In the genomic region with DNA sequence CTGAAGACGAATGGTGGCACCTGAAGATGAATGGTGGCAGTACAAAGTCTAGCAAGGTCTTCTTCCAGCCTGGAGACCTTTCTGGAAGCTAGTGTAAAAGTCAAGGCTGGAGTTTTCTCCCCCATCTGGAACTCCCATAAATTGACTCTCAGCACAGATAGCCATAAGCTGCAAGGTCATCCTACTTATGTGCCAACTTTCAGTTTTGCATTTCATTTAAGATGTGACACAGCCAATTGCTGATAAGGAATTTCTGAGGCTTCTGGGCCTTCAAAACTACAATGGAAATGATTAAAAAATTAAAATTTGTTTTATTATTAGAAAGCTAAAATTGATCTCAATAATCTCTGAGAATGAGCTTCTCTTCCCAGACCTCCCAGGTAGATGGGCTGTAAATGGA, we compare ENCODE assay signal across 16 cellular contexts. TPM values are rescaled to one million over a fixed set of nuclear protein-coding genes. Genes with fewer than 3 reads are reported as not detected.
DNase-seq lines count a peak whose midpoint lies in the region; TF ChIP-seq lines count a peak whose summit lies in the region.
"Had no signal": no experiment of that assay in that cellular context is flagged by ENCODE, and none has a peak within 500 bp of the region (broad histone marks: within the 10 kb centered on the region; RNA-seq: fewer than 3 reads in every experiment).

No MANE protein-coding gene starts in this region.

- no peaks in the 10 kb centered on the region for H3K27me3 ChIP-seq in fibroblast of lung (ENCODE audit: control insufficient read depth, insufficient read depth, low read length)

- no peaks in the 10 kb centered on the region for H3K9me3 ChIP-seq in fibroblast of lung (ENCODE audit: control insufficient read depth, insufficient read depth, low read depth, low read length)

- peak overlapping the region; percentile 29 for H3K27ac Mint-ChIP-seq in HFFc6
- H3K27ac Mint-ChIP-seq in nephron progenitor cell: no peak overlapping the region
- H3K27ac Mint-ChIP-seq: CD14-positive monocyte; CD8-positive, alpha-beta T cell; H9 had no signal

- H3K9me3 Mint-ChIP-seq in HFFc6 (no peaks in the 10 kb centered on the region), nephron progenitor cell (peaks cover 8% of the 10 kb centered on the region)
- H3K9me3 Mint-ChIP-seq: H9 had no signal

- TF ChIP-seq CTCF in HFFc6 (IDR thresholded peaks at IDR 0.05) (no peak), fibroblast of lung (conservative IDR thresholded peaks at IDR 0.05 in 1 of 2, IDR thresholded peaks at IDR 0.05 in 1 of 2; ENCODE audit: low read depth in 1 of 2, low read length in 2 of 2) (no peak), nephron progenitor cell (IDR thresholded peaks at IDR 0.05) (no peak)

- H3K4me3 Mint-ChIP-seq in HFFc6: no peak overlapping the region
- no peak overlapping the region for H3K4me3 Mint-ChIP-seq in nephron progenitor cell
- H3K4me3 Mint-ChIP-seq: CD14-positive monocyte; CD8-positive, alpha-beta T cell; H9 had no signal

- H3K4me2 ChIP-seq in fibroblast of lung (ENCODE audit: extremely low read depth, insufficient read depth, low read length): peak overlapping the region; percentile 16

- no peaks in the 10 kb centered on the region for H3K36me3 ChIP-seq in fibroblast of lung (ENCODE audit: control insufficient read depth, insufficient read depth, low read length)

- peaks cover 5% of the 10 kb centered on the region for H3K36me3 Mint-ChIP-seq in HFFc6 (ENCODE audit: low read depth)
- H3K36me3 Mint-ChIP-seq in nephron progenitor cell (ENCODE audit: low read depth): peaks cover under 1% of the 10 kb centered on the region
- H3K36me3 Mint-ChIP-seq: CD14-positive monocyte; CD8-positive, alpha-beta T cell had no signal

- no peak overlapping the region for H3K27ac ChIP-seq in fibroblast of lung (ENCODE audit: insufficient read depth, low read length)
- H3K27ac ChIP-seq: HL-60 had no signal

- H3K79me2 ChIP-seq in fibroblast of lung (ENCODE audit: control insufficient read depth, insufficient read depth, low read length): no peaks in the 10 kb centered on the region

- H3K4me3 ChIP-seq in fibroblast of lung (replicated peaks in 1 of 4; ENCODE audit: control extremely low read depth in 1 of 4, insufficient read depth in 1 of 4, low read depth in 3 of 4, low read length in 4 of 4): no peak overlapping the region

- peaks cover 15% of the 10 kb centered on the region for H3K4me1 ChIP-seq in fibroblast of lung (ENCODE audit: control insufficient read depth, extremely low read depth, insufficient read depth, low read length)

- DNase-seq in HFFc6 (no peak), RPMI7951 (ENCODE audit: low read depth) (peak; percentile 37), fibroblast of lung (ENCODE audit: low read depth in 2 of 2) (no peak), GM19238 (ENCODE audit: insufficient read length, low spot score) (no peak), NCI-H1694 treated with DMSO at 0.1 percent for 48 hours (lab: John Stamatoyannopoulos, UW) (no peak), nephron progenitor cell (no peak)
- no peak for DNase-seq in activated CD4-positive, CD25-positive, alpha-beta regulatory T cell treated with anti-CD3 and anti-CD28 coated beads, Interleukin-2, amount 50 U/mL, for 72 hours
- DNase-seq: CD8-positive, alpha-beta T cell; COR-L47; DND-41; GF-D8; GOT3; H9; KBM-7 had no signal

- no peak overlapping the region for H2AFZ ChIP-seq in fibroblast of lung (ENCODE audit: low read length)

- H3K27me3 Mint-ChIP-seq in HFFc6 (ENCODE audit: insufficient read depth): no peaks in the 10 kb centered on the region; the same call in 1 of the 2 replicates
- peaks cover 7% of the 10 kb centered on the region for H3K27me3 Mint-ChIP-seq in nephron progenitor cell (ENCODE audit: low read depth, poor library complexity)

- no peak overlapping the region for H3K9ac ChIP-seq in fibroblast of lung (ENCODE audit: insufficient read depth, low read length)

- H3K4me1 Mint-ChIP-seq in HFFc6 (ENCODE audit: low read depth): peaks cover 56% of the 10 kb centered on the region
- peaks cover 3% of the 10 kb centered on the region for H3K4me1 Mint-ChIP-seq in nephron progenitor cell
- H3K4me1 Mint-ChIP-seq: CD14-positive monocyte had no signal

- no peaks in the 10 kb centered on the region for H4K20me1 ChIP-seq in fibroblast of lung (ENCODE audit: control insufficient read depth, extremely low read depth, insufficient read depth, low read length)

RNA-seq across cellular contexts. Expression of a gene that starts 10.2 kb away (rescaled TPM):
- 1 to 10 TPM in 5 of 6 experiments, under 1 TPM in 1; 0.88 to 2.0 (median 1.5) TPM for total RNA-seq in HFFc6 (2021; fragmentation: NEBNext Ultra II Directional; extraction: Animal tissue kit (Norgen Biotek cat#: 25700))
- 0.48 and 0.88 TPM in 2 replicates for total RNA-seq in RPMI7951 (2014; rRNA removed; shearing (Covaris generic))
- under 0.01 and 0.50 TPM in 2 replicates for total RNA-seq in fibroblast of lung
- 0.59 and 0.69 TPM in 2 replicates for polyA plus RNA-seq in fibroblast of lung
- 0.20 and 0.36 TPM in 2 replicates for polyA plus RNA-seq in fibroblast of lung (2012)
- polyA minus RNA-seq in fibroblast of lung (ENCODE audit: low replicate concordance): 0.19 TPM in 1 of 2 replicates, not detected in the other
- total RNA-seq: CD8-positive, alpha-beta T cell had no signal
- polyA plus RNA-seq: CD14-positive monocyte had no signal
